Comparison of ENCODE assay signal across 10 cellular contexts in the genomic region with DNA sequence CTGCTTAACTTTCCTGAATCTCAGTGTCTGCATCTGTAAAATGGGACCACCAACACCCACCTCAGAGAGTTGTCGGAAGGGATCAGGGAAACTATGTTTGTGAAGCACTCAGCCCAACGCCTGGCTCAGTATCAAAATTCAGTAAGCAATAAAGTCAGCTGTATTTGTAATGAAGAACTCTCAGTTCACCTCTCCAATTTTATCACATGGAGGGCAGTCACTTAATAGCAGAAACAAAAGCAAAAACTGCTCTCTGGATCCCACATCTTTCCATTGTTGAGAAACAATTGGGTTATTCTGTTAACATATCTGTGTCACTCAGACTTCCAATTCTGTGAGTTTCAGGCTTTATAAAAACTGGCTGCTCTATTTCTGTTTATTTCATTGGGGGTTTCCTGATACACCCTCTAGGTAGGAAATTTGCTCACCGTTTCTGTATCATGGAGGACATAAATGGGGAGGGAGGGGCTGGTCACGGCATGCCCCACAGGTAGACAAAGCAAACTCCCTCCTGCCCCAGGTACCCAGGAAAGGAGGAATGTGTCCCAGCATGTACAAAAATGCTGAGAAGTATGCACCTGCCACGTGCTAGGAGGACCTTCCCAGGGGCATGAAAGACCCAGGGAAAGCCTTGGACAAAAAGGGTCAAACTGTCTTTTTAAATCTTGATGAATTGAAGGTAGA.
DNase-seq lines count a peak whose midpoint lies in the region; ATAC-seq and TF ChIP-seq lines count a peak whose summit lies in the region.
"Had no signal": no experiment of that assay in that cellular context is flagged by ENCODE, and none has a peak within 500 bp of the region (broad histone marks: within the 10 kb centered on the region; RNA-seq: fewer than 3 reads in every experiment).

No MANE protein-coding gene starts in this region.

- H3K36me3 Mint-ChIP-seq in T-helper 2 cell treated with Interferon-gamma antibody and Interleukin-4, amounts not matched to agents 5 μg/mL and 100 μg/mL, for 36 hours (ENCODE audit: low read depth), result peaks cover 6% of the 10 kb centered on the region
- H3K36me3 Mint-ChIP-seq in nephron (ENCODE audit: low read depth), result peaks cover 22% of the 10 kb centered on the region

- H3K27me3 Mint-ChIP-seq in T-helper 2 cell treated with Interferon-gamma antibody and Interleukin-4, amounts not matched to agents 5 μg/mL and 100 μg/mL, for 36 hours (ENCODE audit: low read depth), result no peaks in the 10 kb centered on the region
- H3K27me3 Mint-ChIP-seq in nephron (ENCODE audit: low read depth), result no peaks in the 10 kb centered on the region

- ATAC-seq in HG02642 (IDR thresholded peaks at IDR 0.05; ENCODE audit: poor library complexity, unreplicated experiment), result peak; percentile 6

- no peak for DNase-seq in T-helper 2 cell treated with Interferon-gamma antibody and Interleukin-4, amounts not matched to agents 5 μg/mL and 100 μg/mL, for 36 hours (ENCODE audit: low spot score)
- no peak for DNase-seq in T-helper 2 cell
- no peak for DNase-seq in NCI-H2107 treated with DMSO at 0.1 percent for 48 hours (lab: John Stamatoyannopoulos, UW; ENCODE audit: unreplicated experiment)
- DNase-seq in NCI-H1417 treated with DMSO at 0.1 percent for 48 hours (lab: John Stamatoyannopoulos, UW), result no peak
- DNase-seq in NCI-H128 (lab: John Stamatoyannopoulos, UW; ENCODE audit: unreplicated experiment), result no peak
- DNase-seq: NCI-H146, SK-N-SH had no signal

- no peaks in the 10 kb centered on the region for H3K9me3 Mint-ChIP-seq in T-helper 2 cell treated with Interferon-gamma antibody and Interleukin-4, amounts not matched to agents 5 μg/mL and 100 μg/mL, for 36 hours
- no peaks in the 10 kb centered on the region for H3K9me3 Mint-ChIP-seq in nephron

- TF ChIP-seq CTCF in VCaP (conservative IDR thresholded peaks at IDR 0.05), result no peak
- no peak for TF ChIP-seq CTCF in nephron (IDR thresholded peaks at IDR 0.05; ENCODE audit: unreplicated experiment in 3 of 3)

- peaks cover 52% of the 10 kb centered on the region for H3K4me1 Mint-ChIP-seq in T-helper 2 cell treated with Interferon-gamma antibody and Interleukin-4, amounts not matched to agents 5 μg/mL and 100 μg/mL, for 36 hours (ENCODE audit: low read depth)
- H3K4me1 Mint-ChIP-seq in nephron, result peaks cover 29% of the 10 kb centered on the region

- peak overlapping the region; percentile 76 for H3K27ac ChIP-seq in VCaP

- H3K27ac Mint-ChIP-seq in T-helper 2 cell treated with Interferon-gamma antibody and Interleukin-4, amounts not matched to agents 5 μg/mL and 100 μg/mL, for 36 hours, result peak overlapping the region; percentile 43
- peak overlapping the region; percentile 44 to 82 (median 53) for H3K27ac Mint-ChIP-seq in nephron

- H3K4me3 Mint-ChIP-seq in T-helper 2 cell treated with Interferon-gamma antibody and Interleukin-4, amounts not matched to agents 5 μg/mL and 100 μg/mL, for 36 hours, result no peak overlapping the region
- H3K4me3 Mint-ChIP-seq in nephron, result no peak overlapping the region
